ENCODE assay signal across 8 cellular contexts in the genomic region with DNA sequence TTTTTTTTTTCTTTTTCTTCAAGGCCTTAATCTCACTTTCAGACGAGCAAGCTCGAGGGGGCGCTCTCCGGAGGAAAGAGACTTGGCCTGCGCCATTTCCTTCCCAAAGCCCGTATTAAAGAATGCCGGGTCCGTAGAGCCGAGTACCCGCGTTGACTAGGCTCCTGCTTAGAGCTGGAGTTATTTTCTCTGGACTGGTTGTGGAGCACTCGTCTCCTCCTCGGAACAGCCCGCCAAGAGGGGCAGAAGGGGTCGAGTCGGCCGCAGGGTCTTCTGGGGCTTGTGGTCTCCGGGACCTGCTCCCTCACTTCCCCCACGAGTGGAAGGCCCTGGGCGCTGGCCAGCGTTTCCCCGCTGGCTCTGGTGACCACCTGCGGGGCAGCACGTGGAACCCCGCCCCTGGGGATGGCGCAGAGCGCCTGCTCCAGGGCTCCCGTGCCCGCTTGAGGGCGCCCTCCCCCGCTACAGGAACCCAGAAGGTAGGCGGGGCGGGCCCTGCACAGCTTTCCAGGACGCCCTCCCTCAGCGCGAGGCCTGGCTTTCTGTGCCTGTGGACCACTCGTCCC. TPM values are rescaled to one million over a fixed set of nuclear protein-coding genes. Genes with fewer than 3 reads are reported as not detected.
DNase-seq lines count a peak whose midpoint lies in the region; TF ChIP-seq lines count a peak whose summit lies in the region.

No MANE protein-coding gene starts in this region.

- no peaks in the 10 kb centered on the region for H3K4me1 ChIP-seq in H9 (ENCODE audit: insufficient read depth, low read length)
- peaks cover 7% of the 10 kb centered on the region for H3K4me1 ChIP-seq in smooth muscle cell (ENCODE audit: low read depth)

- H3K4me2 ChIP-seq in H9 (ENCODE audit: insufficient read depth, insufficient read length, low read length) = peak overlapping the region; percentile 36
- H3K4me2 ChIP-seq in smooth muscle cell = peak overlapping the region; percentile 86

- no peak overlapping the region for H4K8ac ChIP-seq in H9 (replicated peaks; ENCODE audit: insufficient read length, low read depth, low read length)

- H3K9me3 ChIP-seq in H9 (ENCODE audit: control insufficient read depth, low read depth, low read length) = no peaks in the 10 kb centered on the region
- H3K9me3 ChIP-seq in smooth muscle cell (replicated peaks; ENCODE audit: low read depth) = no peaks in the 10 kb centered on the region
- H3K9me3 ChIP-seq in MG63 = no peaks in the 10 kb centered on the region

- no peak overlapping the region for H2BK12ac ChIP-seq in H9 (ENCODE audit: insufficient read length, low read depth, low read length)

- no peaks in the 10 kb centered on the region for H3K27me3 ChIP-seq in H9 (ENCODE audit: insufficient read depth, low read length)
- H3K27me3 ChIP-seq in smooth muscle cell (ENCODE audit: low read depth) = no peaks in the 10 kb centered on the region
- H3K27me3 ChIP-seq in MG63 = no peaks in the 10 kb centered on the region

- H3K79me2 ChIP-seq in H9 (ENCODE audit: insufficient read depth, low read length) = no peaks in the 10 kb centered on the region
- no peaks in the 10 kb centered on the region for H3K79me2 ChIP-seq in smooth muscle cell (ENCODE audit: low read depth)

- H3K4me3 ChIP-seq in smooth muscle cell (peak overlapping the region; percentile 47), MG63 (no peak overlapping the region)

- H3K23ac ChIP-seq in H9 (ENCODE audit: insufficient read length, low read depth, low read length) = no peak overlapping the region

- H3K23me2 ChIP-seq in H9 (ENCODE audit: insufficient read length, low read depth, low read length, poor library complexity, severe bottlenecking) = no peaks in the 10 kb centered on the region

- H2BK5ac ChIP-seq in H9 (ENCODE audit: insufficient read length, low read length) = no peak overlapping the region

- H3K4me1 Mint-ChIP-seq in H9 = peaks cover 11 to 15% of the 10 kb centered on the region in 2 experiments

- H3K27me3 Mint-ChIP-seq in H9 (ENCODE audit: low read depth) = peaks cover 4% of the 10 kb centered on the region

- H3K27ac Mint-ChIP-seq in H9 = peak overlapping the region; percentile 90 to 94 (median 94); a peak in 6 of 7 replicates

- H3K9me3 Mint-ChIP-seq in H9 = peaks cover 0 to 2% of the 10 kb centered on the region in 2 experiments; a peak in 1 of 5 replicates

- H3K9ac ChIP-seq in H9 (ENCODE audit: extremely low read depth, insufficient read length, low read length) = peak overlapping the region; percentile 25
- peak overlapping the region; percentile 48 for H3K9ac ChIP-seq in smooth muscle cell (ENCODE audit: low read depth)

- no peak overlapping the region for H2BK20ac ChIP-seq in H9 (ENCODE audit: low read depth, low read length, poor library complexity, severe bottlenecking)

- no peak overlapping the region for H4K91ac ChIP-seq in H9 (ENCODE audit: insufficient read length, low read depth, low read length)

- H3K14ac ChIP-seq in H9 (ENCODE audit: insufficient read depth, low read length) = peak overlapping the region; percentile 74; the same call in 1 of the 2 replicates

- H3K79me1 ChIP-seq in H9 (ENCODE audit: insufficient read depth, low read depth, low read length, poor library complexity, severe bottlenecking) = no peaks in the 10 kb centered on the region

- WGBS in H9 (ENCODE audit: extremely low coverage, insufficient read length, low lambda C conversion rate) = no CpG with 5 or more reads among the region's 37 CpGs
- WGBS in smooth muscle cell (ENCODE audit: low lambda C conversion rate) = 16% methylated on average over 37 of the region's 37 CpGs

- TF ChIP-seq CTCF in H9 (conservative IDR thresholded peaks at IDR 0.05) (peak; percentile 74), smooth muscle cell (IDR thresholded peaks at IDR 0.05; ENCODE audit: borderline replicate concordance, insufficient read depth, poor library complexity, severe bottlenecking) (peak; percentile 41)

- no peak overlapping the region for H2BK120ac ChIP-seq in H9 (ENCODE audit: low read depth, low read length, poor library complexity, severe bottlenecking)

- H4K20me1 ChIP-seq in H9 (ENCODE audit: control insufficient read depth, insufficient read depth, insufficient read length) (no peaks in the 10 kb centered on the region), smooth muscle cell (ENCODE audit: low read depth) (no peaks in the 10 kb centered on the region)

- H3K4ac ChIP-seq in H9 (ENCODE audit: low read depth, low read length) = no peak overlapping the region

- no peaks in the 10 kb centered on the region for H3K36me3 Mint-ChIP-seq in H9 (ENCODE audit: insufficient read depth in 1 of 3, low read depth in 3 of 3)

- no peak overlapping the region for H3T11ph ChIP-seq in H9 (ENCODE audit: low read length)

- H3K36me3 ChIP-seq in smooth muscle cell (ENCODE audit: low read depth) = no peaks in the 10 kb centered on the region
- H3K36me3 ChIP-seq in MG63 = no peaks in the 10 kb centered on the region

- no peak overlapping the region for H3K27ac ChIP-seq in H9 (ENCODE audit: insufficient read length, low read depth, low read length)
- no peak overlapping the region for H3K27ac ChIP-seq in smooth muscle cell (ENCODE audit: low read depth)

- peaks cover 11% of the 10 kb centered on the region for H3F3A ChIP-seq in smooth muscle cell (ENCODE audit: low read depth)

- H4K5ac ChIP-seq in H9 (ENCODE audit: insufficient read length, low read depth, low read length) = no peak overlapping the region

- DNase-seq in CD1c-positive myeloid dendritic cell (ENCODE audit: extremely low spot score) (peak; percentile 31), H9 (peak; percentile 92), hypothalamus (lab: John Stamatoyannopoulos, UW) (peak in 33 of 51 donors; percentile 1 to 65 (median 18)), smooth muscle cell (lab: John Stamatoyannopoulos, UW; ENCODE audit: unreplicated experiment) (peak; percentile 16), NCI-H748 treated with DMSO at 0.1 percent for 48 hours (lab: John Stamatoyannopoulos, UW) (no peak), A172 (ENCODE audit: low spot score) (no peak), MG63 (no peak)
- DNase-seq in activated CD8-positive, alpha-beta memory T cell treated with anti-CD3 and anti-CD28 coated beads, Interleukin-2, amount 50 U/mL, for 48 hours = peak; percentile 51

- H3K4me3 Mint-ChIP-seq in H9 = peak overlapping the region; percentile 68 to 76

- no peak overlapping the region for H3K56ac ChIP-seq in H9 (ENCODE audit: insufficient read length, low read depth, low read length)

- H3K18ac ChIP-seq in H9 (ENCODE audit: insufficient read length, low read depth, low read length) = peak overlapping the region; percentile 79

- H2AFZ ChIP-seq in H9 (ENCODE audit: low read length) = no peak overlapping the region
- peak overlapping the region; percentile 96 for H2AFZ ChIP-seq in smooth muscle cell (ENCODE audit: low read depth)

- no peak overlapping the region for H2BK15ac ChIP-seq in H9 (ENCODE audit: low read depth, low read length)

- no peak overlapping the region for H2AK5ac ChIP-seq in H9 (ENCODE audit: insufficient read length, low read length)

RNA-seq across cellular contexts. Expression of a gene that starts 2.7 kb away (rescaled TPM):
- total RNA-seq in H9 (2021) (0.26 and 0.55 TPM in 2 replicates), smooth muscle cell (0.09 and 0.27 TPM in 2 replicates)
- not detected in 2 replicates for polyA plus RNA-seq in smooth muscle cell
- total RNA-seq in A172 (2014; rRNA removed; shearing (Covaris generic)) = not detected in 2 replicates
- not detected in 2 replicates for total RNA-seq in MG63 (2014; rRNA removed; shearing (Covaris generic); ENCODE audit: low replicate concordance)

Comparison
In these comparisons a context has a peak if more than half of its experiments do, and no peak if none do; other contexts are left out.
1. DNase-seq: peak in CD1c-positive myeloid dendritic cell (single experiment), H9 (single experiment), activated CD8-positive, alpha-beta memory T cell treated with anti-CD3 and anti-CD28 coated beads, Interleukin-2, amount 50 U/mL, for 48 hours (single experiment), hypothalamus (33 of 51) and smooth muscle cell (single experiment); none in NCI-H748 treated with DMSO at 0.1 percent for 48 hours (single experiment), A172 (single experiment) and MG63 (single experiment).